Comparison of ENCODE assay signal across 8 cellular contexts in the genomic region with DNA sequence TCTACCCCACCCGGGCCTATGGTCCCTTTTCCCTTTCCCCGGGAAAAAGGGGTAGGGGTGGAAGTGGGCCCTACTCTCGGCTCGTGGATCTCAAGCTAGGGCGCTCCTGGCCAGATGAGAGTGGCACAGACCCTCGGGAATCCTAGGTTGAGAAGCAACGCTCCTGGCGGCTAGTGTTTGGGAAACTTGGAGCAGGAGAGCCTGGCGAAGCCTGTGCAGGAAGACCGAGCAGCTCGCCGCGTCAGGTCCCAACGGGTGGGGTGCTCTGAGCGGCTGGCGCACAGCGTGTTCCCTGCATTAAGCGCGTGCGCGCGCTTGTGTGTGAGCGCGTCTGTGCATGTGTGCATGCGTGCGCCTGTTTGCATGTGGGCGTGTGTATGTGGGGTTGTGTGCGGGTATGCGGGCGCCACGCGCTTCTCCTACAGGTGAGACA. TPM values are rescaled to one million over a fixed set of nuclear protein-coding genes. Genes with fewer than 3 reads are reported as not detected.
DNase-seq lines count a peak whose midpoint lies in the region; ATAC-seq and TF ChIP-seq lines count a peak whose summit lies in the region.

No MANE protein-coding gene starts in this region.

- no peak overlapping the region for H3K27ac ChIP-seq in GM23248
- no peak overlapping the region for H3K27ac ChIP-seq in RWPE2 (ENCODE audit: poor library complexity, severe bottlenecking)

- H3K4me1 Mint-ChIP-seq in stimulated activated memory B cell treated with anti-CD40 and anti-IgM and Interleukin-4, amounts not matched to agents 10 μg/mL and 1 μg/mL and 100 μg/mL, for 72 hours = peaks cover 36% of the 10 kb centered on the region

- ATAC-seq in RWPE2 (ENCODE audit: low read depth) = peak; percentile 81
- ATAC-seq in stimulated activated memory B cell treated with anti-CD40 and anti-IgM and Interleukin-4, amounts not matched to agents 10 μg/mL and 1 μg/mL and 100 μg/mL, for 72 hours = peak; percentile 79

- TF ChIP-seq CTCF in RWPE2 (IDR thresholded peaks at IDR 0.05; ENCODE audit: poor library complexity, severe bottlenecking) (no peak), astrocyte of the spinal cord (IDR thresholded peaks at IDR 0.05; ENCODE audit: low read depth, low read length) (no peak), kidney epithelial cell (IDR thresholded peaks at IDR 0.05; ENCODE audit: insufficient read depth, low read length, poor library complexity, severe bottlenecking) (no peak)

- H3K4me3 Mint-ChIP-seq in stimulated activated memory B cell treated with anti-CD40 and anti-IgM and Interleukin-4, amounts not matched to agents 10 μg/mL and 1 μg/mL and 100 μg/mL, for 72 hours = peak overlapping the region; percentile 69

- in situ Hi-C loops in GM23248 (cut with MboI) = no loop called here
- in situ Hi-C loops in astrocyte of the spinal cord (cut with HindIII; ENCODE audit: low sequenced_read_pairs) = no loop called here

- peak overlapping the region; percentile 46 for H2AFZ ChIP-seq in GM23248

- peaks cover 40% of the 10 kb centered on the region for H3K27me3 Mint-ChIP-seq in stimulated activated memory B cell treated with anti-CD40 and anti-IgM and Interleukin-4, amounts not matched to agents 10 μg/mL and 1 μg/mL and 100 μg/mL, for 72 hours

- peak overlapping the region; percentile 58; the same call in 1 of the 2 replicates for H3K9ac ChIP-seq in ES-I3 (ENCODE audit: low read depth, low read length)
- 0 out of 2 replicates have a peak overlapping the region, but pooled peaks have one; percentile 17 for H3K9ac ChIP-seq in GM23248

- H3K9me3 Mint-ChIP-seq in stimulated activated memory B cell treated with anti-CD40 and anti-IgM and Interleukin-4, amounts not matched to agents 10 μg/mL and 1 μg/mL and 100 μg/mL, for 72 hours = no peaks in the 10 kb centered on the region

- H3K9me3 ChIP-seq in ES-I3 (ENCODE audit: control insufficient read depth, insufficient read depth, low read length) = no peaks in the 10 kb centered on the region
- H3K9me3 ChIP-seq in GM23248 (ENCODE audit: low read depth) = no peaks in the 10 kb centered on the region
- no peaks in the 10 kb centered on the region for H3K9me3 ChIP-seq in RWPE2 (ENCODE audit: severe bottlenecking)

- H3K4me1 ChIP-seq in ES-I3 (ENCODE audit: insufficient read depth, low read length) (peaks cover 13% of the 10 kb centered on the region; the same call in 1 of the 2 replicates), GM23248 (ENCODE audit: insufficient read depth) (peaks cover 11% of the 10 kb centered on the region), RWPE2 (ENCODE audit: insufficient read depth, poor library complexity, severe bottlenecking) (no peaks in the 10 kb centered on the region)

- no peaks in the 10 kb centered on the region for H3K36me3 Mint-ChIP-seq in stimulated activated memory B cell treated with anti-CD40 and anti-IgM and Interleukin-4, amounts not matched to agents 10 μg/mL and 1 μg/mL and 100 μg/mL, for 72 hours

- H3K4me3 ChIP-seq in GM23248 (peak overlapping the region; percentile 64), RWPE2 (ENCODE audit: severe bottlenecking) (peak overlapping the region; percentile 11), astrocyte of the spinal cord (ENCODE audit: low read depth, low read length) (peak overlapping the region; percentile 41), kidney epithelial cell (ENCODE audit: low read depth, low read length) (peak overlapping the region; percentile 4)

- no peaks in the 10 kb centered on the region for H3F3A ChIP-seq in GM23248 (ENCODE audit: insufficient read depth)

- H3K4me2 ChIP-seq in GM23248 (ENCODE audit: unreplicated experiment) = peak overlapping the region; percentile 81

- peaks cover 34% of the 10 kb centered on the region for H3K27me3 ChIP-seq in GM23248 (replicated peaks; ENCODE audit: insufficient read depth)
- peaks cover 22% of the 10 kb centered on the region for H3K27me3 ChIP-seq in RWPE2 (ENCODE audit: insufficient read depth, poor library complexity, severe bottlenecking)
- peaks cover 85% of the 10 kb centered on the region for H3K27me3 ChIP-seq in kidney epithelial cell (ENCODE audit: control insufficient read depth, insufficient read depth, low read length)

- 0 out of 2 replicates have a peak, but pooled peaks cover 5% of the 10 kb centered on the region for H3K79me2 ChIP-seq in GM23248 (ENCODE audit: insufficient read depth)

- WGBS in GM23248 (ENCODE audit: low coverage in 1 of 2, low lambda C conversion rate in 2 of 2, missing lambda C conversion rate in 2 of 2), 2 experiments = 6 to 8% methylated on average over 31 to 32 of the region's 32 CpGs

- H3K27ac Mint-ChIP-seq in stimulated activated memory B cell treated with anti-CD40 and anti-IgM and Interleukin-4, amounts not matched to agents 10 μg/mL and 1 μg/mL and 100 μg/mL, for 72 hours = peak overlapping the region; percentile 70

- DNase-seq in GM23248 (peak; percentile 79), RWPE2 (ENCODE audit: low spot score) (peak; percentile 66), astrocyte of the spinal cord (ENCODE audit: low read depth, low spot score) (peak; percentile 37), kidney epithelial cell (ENCODE audit: low read depth) (no peak), HK-2 (ENCODE audit: unreplicated experiment) (no peak), glomerular visceral epithelial cell (ENCODE audit: extremely low spot score) (no peak)

- H4K20me1 ChIP-seq in GM23248 (ENCODE audit: insufficient read depth) = no peaks in the 10 kb centered on the region

- H3K36me3 ChIP-seq in ES-I3 (ENCODE audit: insufficient read depth, low read length) = no peaks in the 10 kb centered on the region
- H3K36me3 ChIP-seq in GM23248 (ENCODE audit: low read depth) = no peaks in the 10 kb centered on the region
- no peaks in the 10 kb centered on the region for H3K36me3 ChIP-seq in RWPE2 (ENCODE audit: low read depth)
- no peaks in the 10 kb centered on the region for H3K36me3 ChIP-seq in kidney epithelial cell (ENCODE audit: control insufficient read depth, insufficient read depth, low read length)

- H3K9me2 ChIP-seq in GM23248 (ENCODE audit: insufficient read depth) = no peaks in the 10 kb centered on the region

RNA-seq across cellular contexts. Expression of a gene that starts 7.1 kb away (rescaled TPM):
- 12.1 and 22.3 TPM in 2 replicates for total RNA-seq in GM23248 (2014; rRNA removed; shearing (Covaris generic))
- polyA plus RNA-seq in GM23248 (2016; fragmentation: Nextera tagmentation; extraction: Ambion mirVana) = 15.5 and 16.8 TPM in 2 replicates
- 0.33 and 1.3 TPM in 2 replicates for total RNA-seq in kidney epithelial cell

Comparison
In these comparisons a context has a peak if more than half of its experiments do, and no peak if none do; other contexts are left out.
1. DNase-seq: peak in GM23248 (single experiment), RWPE2 (single experiment) and astrocyte of the spinal cord (single experiment); none in kidney epithelial cell (single experiment), HK-2 (single experiment) and glomerular visceral epithelial cell (single experiment).
2. H3K4me3 ChIP-seq: peak in every context shown above with its lines; median percentile 64 in GM23248; 41 in astrocyte of the spinal cord; 11 in RWPE2; 4 in kidney epithelial cell.